ENCODE assay signal across 9 cellular contexts in genomic region chr2:216691210-216691741, GRCh38. TPM values are rescaled to one million over a fixed set of nuclear protein-coding genes. Genes with fewer than 3 reads are reported as not detected.
DNase-seq lines count a peak whose midpoint lies in the region; ATAC-seq, FAIRE-seq and TF ChIP-seq lines count a peak whose summit lies in the region.
"Had no signal": no experiment of that assay in that cellular context is flagged by ENCODE, and none has a peak within 500 bp of the region (broad histone marks: within the 10 kb centered on the region; RNA-seq: fewer than 3 reads in every experiment).

No MANE protein-coding gene starts in this region.

- H2AFZ ChIP-seq in HepG2 (ENCODE audit: low read length), result no peak overlapping the region

- peak; percentile 18 for ATAC-seq in CD4-positive, alpha-beta T cell (ENCODE audit: poor library complexity)
- ATAC-seq in HepG2, result no peak
- no peak for ATAC-seq in HG02884 (IDR thresholded peaks at IDR 0.05; ENCODE audit: unreplicated experiment)
- no peak for ATAC-seq in GM19467 (IDR thresholded peaks at IDR 0.05; ENCODE audit: unreplicated experiment)

- BruUV-seq in HepG2 (replicated peaks; lab: Mats Ljungman, UMichigan), result no TSS peak

- TF ChIP-seq EP300 in HepG2 (IDR thresholded peaks at IDR 0.05; ENCODE audit: low read depth in 2 of 2, low read length in 2 of 2) (no peak), HepG2 (CRISPR knock-in tag; IDR thresholded peaks at IDR 0.05; ENCODE audit: borderline replicate concordance) (no peak), stomach (IDR thresholded peaks at IDR 0.05) (no peak)

- TF ChIP-seq CTCF in CD4-positive, alpha-beta T cell (IDR thresholded peaks at IDR 0.05), result no peak
- no peak for TF ChIP-seq CTCF in HepG2 (CRISPR knock-in tag; IDR thresholded peaks at IDR 0.05)
- no peak for TF ChIP-seq CTCF in stomach (IDR thresholded peaks at IDR 0.05)

- WGBS in HUES64, result 9% methylated on average over 12 of the region's 12 CpGs
- 9% methylated on average over 12 of the region's 12 CpGs for WGBS in HepG2 (ENCODE audit: low lambda C conversion rate)
- 3 to 9% (median 7%) methylated on average over 12 of the region's 12 CpGs for WGBS in stomach, 5 donors

- no peak overlapping the region for H3K27ac Mint-ChIP-seq in CD4-positive, alpha-beta T cell

- no peak for TF ChIP-seq RAD21 in HepG2 (CRISPR knock-in tag; IDR thresholded peaks at IDR 0.05)

- FAIRE-seq in HepG2 (lab: Jason Lieb, UNC), result no peak

- intact Hi-C loops in CD4-positive, alpha-beta T cell (cut with DNase I, micrococcal nuclease), result no loop called here
- intact Hi-C loops in HepG2 (cut with micrococcal nuclease; ENCODE audit: unreplicated experiment) (loop anchor here (10.0 kb wide), 1 partner anchor 644 kb away; no protein-coding TSS in a partner anchor), stomach (cut with DNase I; ENCODE audit: low total_unique reads) (no loop called here)

- H3K9ac ChIP-seq in HUES64 (ENCODE audit: low read depth, low read length) (no peak overlapping the region), HepG2 (ENCODE audit: insufficient read depth, low read depth, low read length) (no peak overlapping the region)

- TF ChIP-seq POLR2A in HepG2 (IDR thresholded peaks at IDR 0.05; ENCODE audit: insufficient read depth in 1 of 2, low read depth in 2 of 2, low read length in 2 of 2) (no peak), stomach (IDR thresholded peaks at IDR 0.05) (peak in 1 of 4 donors; percentile 17)

- H3K36me3 ChIP-seq in HUES64 (ENCODE audit: insufficient read depth, low read length) (no peaks in the 10 kb centered on the region; the same call in 1 of the 2 replicates), HepG2 (replicated peaks in 1 of 2; ENCODE audit: control insufficient read depth in 1 of 2, insufficient read depth in 2 of 2, low read length in 2 of 2) (no peaks in the 10 kb centered on the region), stomach (peaks cover 5 to 40% (median 12%) of the 10 kb centered on the region in 4 donors)

- CTCF ChIA-PET in CD4-positive, alpha-beta T cell (lab: Charles Lee), result no interaction called here
- CTCF ChIA-PET in HepG2 (lab: Yijun Ruan, JAX; ENCODE audit: low intra/inter-chr PET ratio, low total read pairs), result no interaction called here

- no peaks in the 10 kb centered on the region for H3K9me3 Mint-ChIP-seq in CD4-positive, alpha-beta T cell
- H3K9me3 Mint-ChIP-seq: central memory CD8-positive, alpha-beta T cell had no signal

- no peak overlapping the region for H3K27ac ChIP-seq in CD4-positive, alpha-beta T cell (ENCODE audit: low read depth, low read length)
- H3K27ac ChIP-seq in HUES64 (ENCODE audit: low read depth, low read length) (no peak overlapping the region), HepG2 (ENCODE audit: extremely low read length, insufficient read depth, low read length) (no peak overlapping the region), stomach (peak overlapping the region; percentile 2 to 90 (median 83))

- no peaks in the 10 kb centered on the region for H3K9me3 ChIP-seq in CD4-positive, alpha-beta T cell (ENCODE audit: control insufficient read depth, low read length)
- H3K9me3 ChIP-seq in HUES64 (ENCODE audit: insufficient read depth, low read depth, low read length) (no peaks in the 10 kb centered on the region), HepG2 (ENCODE audit: low read length) (no peaks in the 10 kb centered on the region), stomach (no peaks in the 10 kb centered on the region)

- H3K79me2 ChIP-seq in HepG2 (ENCODE audit: insufficient read depth, low read length), result no peaks in the 10 kb centered on the region

- in situ Hi-C loops in HepG2 (cut with HindIII; ENCODE audit: extremely low pct_ligation_motif_present, low pct_unique_long_range_greater_than_20kb), result loop anchor here (5.0 kb wide), 2 partner anchors 456 to 1021 kb away; no protein-coding TSS in a partner anchor

- H3K4me1 Mint-ChIP-seq in CD4-positive, alpha-beta T cell (ENCODE audit: low read depth), result peaks cover 35% of the 10 kb centered on the region

- H3K36me3 Mint-ChIP-seq in CD4-positive, alpha-beta T cell (ENCODE audit: low read depth), result no peaks in the 10 kb centered on the region

- H3K4me3 Mint-ChIP-seq in CD4-positive, alpha-beta T cell, result peak overlapping the region; percentile 72

- peaks cover 75% of the 10 kb centered on the region for H3K27me3 Mint-ChIP-seq in CD4-positive, alpha-beta T cell

- no peak overlapping the region for H3K4me2 ChIP-seq in HepG2 (ENCODE audit: low read depth, low read length)

- POLR2A ChIA-PET in CD4-positive, alpha-beta T cell (lab: Charles Lee), result no interaction called here
- POLR2A ChIA-PET in HepG2 (lab: Yijun Ruan, JAX), result no interaction called here

- no peaks in the 10 kb centered on the region for H4K20me1 ChIP-seq in HepG2 (ENCODE audit: insufficient read depth, low read length)

- H3K27me3 ChIP-seq in CD4-positive, alpha-beta T cell (ENCODE audit: control insufficient read depth, insufficient read depth, low read length), result peaks cover 72% of the 10 kb centered on the region
- H3K27me3 ChIP-seq in HUES64 (ENCODE audit: insufficient read depth, low read length) (peaks cover 31% of the 10 kb centered on the region), HepG2 (ENCODE audit: control insufficient read depth in 1 of 2, insufficient read depth in 2 of 2, low read length in 2 of 2) (peaks cover 30 to 69% of the 10 kb centered on the region in 2 experiments), stomach (peaks cover 0 to 64% (median 38%) of the 10 kb centered on the region in 3 donors)

- H3K4me3 ChIP-seq in HUES64 (ENCODE audit: low read length) (peak overlapping the region; percentile 73), HepG2 (replicated peaks in 1 of 3; ENCODE audit: insufficient read depth in 1 of 3, low read depth in 2 of 3, low read length in 3 of 3) (no peak overlapping the region), stomach (peak overlapping the region; percentile 58 to 82 (median 67))

- H3K4me1 ChIP-seq in HUES64 (ENCODE audit: insufficient read depth, low read length), result peaks cover 35% of the 10 kb centered on the region
- no peaks in the 10 kb centered on the region for H3K4me1 ChIP-seq in HepG2 (ENCODE audit: insufficient read depth, low read length)
- H3K4me1 ChIP-seq in stomach, result peaks cover 51 to 100% (median 75%) of the 10 kb centered on the region in 4 donors

- peak in 2 of 10 experiments; percentile 28 to 34 for DNase-seq in CD4-positive, alpha-beta T cell
- peak; percentile 40 for DNase-seq in SHP77 treated with DMSO at 0.1 percent for 48 hours (lab: John Stamatoyannopoulos, UW)
- peak; percentile 78 for DNase-seq in ecto neural progenitor cell (ENCODE audit: low spot score)
- DNase-seq in HepG2 (ENCODE audit: low spot score), result no peak
- peak; percentile 75 for DNase-seq in stomach

RNA-seq across cellular contexts. Expression of gene IGFBP5, which starts 4.1 kb away (rescaled TPM):
- not detected for total RNA-seq in CD4-positive, alpha-beta T cell
- polyA plus RNA-seq in HUES64 (2013, experiment 1 of 2), result 21.8 TPM
- 60.0 TPM for polyA plus RNA-seq in HUES64 (2013, experiment 2 of 2)
- total RNA-seq in HepG2 (2016; rRNA removed; fragmentation: Illumina TruSeq; extraction: Trizol) (not detected in 2 replicates), stomach (100 to 1,000 TPM; 166 to 923 (median 548) TPM)
- not detected in 2 replicates for total RNA-seq in HepG2 (2016; cell fraction: cytosol; rRNA removed; fragmentation: Illumina TruSeq; extraction: Trizol; ENCODE audit: low read depth)
- 0.02 TPM in 1 of 2 replicates, not detected in the other for total RNA-seq in HepG2 (2016; cell fraction: insoluble cytoplasmic fraction; rRNA removed; fragmentation: Illumina TruSeq; extraction: Trizol)
- total RNA-seq in HepG2 (2016; cell fraction: membrane; rRNA removed; fragmentation: Illumina TruSeq; extraction: Trizol), result not detected in 2 replicates
- total RNA-seq in HepG2 (2016; cell fraction: nucleus; rRNA removed; fragmentation: Illumina TruSeq; extraction: Trizol), result not detected in 2 replicates
- polyA plus RNA-seq in HepG2 (2011; rRNA removed) (0.07 and 0.15 TPM in 2 replicates), stomach (100 to 1,000 TPM in 2 of 3 donors, 10 to 100 TPM in 1; 92.1 to 215 (median 128) TPM)
- 0.05 TPM in 2 replicates for polyA plus RNA-seq in HepG2 (2011; cell fraction: cytosol; rRNA removed)
- 0.03 and 0.14 TPM in 2 replicates for polyA plus RNA-seq in HepG2 (2011; cell fraction: nucleus; rRNA removed)
- polyA plus RNA-seq in HepG2 (2012), result 0.11 TPM in 1 of 2 replicates, not detected in the other
- polyA plus RNA-seq in HepG2 (2016; cell fraction: cytosol; fragmentation: Illumina TruSeq; extraction: Trizol; ENCODE audit: low read depth), result not detected in 2 replicates
- not detected in 2 replicates for polyA plus RNA-seq in HepG2 (2016; cell fraction: insoluble cytoplasmic fraction; fragmentation: Illumina TruSeq; extraction: Trizol; ENCODE audit: low read depth)
- polyA plus RNA-seq in HepG2 (2016; cell fraction: membrane; fragmentation: Illumina TruSeq; extraction: Trizol; ENCODE audit: low read depth), result not detected in 2 replicates
- polyA plus RNA-seq in HepG2 (2016; cell fraction: nucleus; fragmentation: Illumina TruSeq; extraction: Trizol; ENCODE audit: insufficient read depth, low read depth), result not detected in 2 replicates
- polyA minus RNA-seq in HepG2 (2011; rRNA and poly(A)+ RNA removed; ENCODE audit: low replicate concordance), result 0.02 TPM in 1 of 2 replicates, not detected in the other
- polyA minus RNA-seq in HepG2 (2011; cell fraction: cytosol; rRNA and poly(A)+ RNA removed), result not detected in 2 replicates
- under 0.01 TPM in 1 of 2 replicates, not detected in the other for polyA minus RNA-seq in HepG2 (2011; cell fraction: nucleus; rRNA and poly(A)+ RNA removed)

RNA-seq across cellular contexts. Expression of gene IGFBP2, which starts 58.1 kb away (rescaled TPM):
- not detected for total RNA-seq in CD4-positive, alpha-beta T cell
- polyA plus RNA-seq in HUES64 (2013, experiment 1 of 2), result 353 TPM
- polyA plus RNA-seq in HUES64 (2013, experiment 2 of 2), result 448 TPM
- total RNA-seq in HepG2 (2016; rRNA removed; fragmentation: Illumina TruSeq; extraction: Trizol), result 0.45 and 2.0 TPM in 2 replicates
- 0.79 and 0.81 TPM in 2 replicates for total RNA-seq in HepG2 (2016; cell fraction: cytosol; rRNA removed; fragmentation: Illumina TruSeq; extraction: Trizol; ENCODE audit: low read depth)
- total RNA-seq in HepG2 (2016; cell fraction: insoluble cytoplasmic fraction; rRNA removed; fragmentation: Illumina TruSeq; extraction: Trizol), result 0.83 and 1.8 TPM in 2 replicates
- total RNA-seq in HepG2 (2016; cell fraction: membrane; rRNA removed; fragmentation: Illumina TruSeq; extraction: Trizol), result 0.68 and 1.4 TPM in 2 replicates
- total RNA-seq in HepG2 (2016; cell fraction: nucleus; rRNA removed; fragmentation: Illumina TruSeq; extraction: Trizol), result 1.2 and 2.0 TPM in 2 replicates
- 5.8 and 11.4 TPM in 2 replicates for polyA plus RNA-seq in HepG2 (2011; rRNA removed)
- polyA plus RNA-seq in HepG2 (2011; cell fraction: cytosol; rRNA removed), result 8.5 and 9.3 TPM in 2 replicates
- polyA plus RNA-seq in HepG2 (2011; cell fraction: nucleus; rRNA removed), result 3.3 and 6.4 TPM in 2 replicates
- 18.9 and 24.8 TPM in 2 replicates for polyA plus RNA-seq in HepG2 (2012)
- 0.59 and 1.1 TPM in 2 replicates for polyA plus RNA-seq in HepG2 (2016; cell fraction: cytosol; fragmentation: Illumina TruSeq; extraction: Trizol; ENCODE audit: low read depth)
- 0.91 and 1.3 TPM in 2 replicates for polyA plus RNA-seq in HepG2 (2016; cell fraction: insoluble cytoplasmic fraction; fragmentation: Illumina TruSeq; extraction: Trizol; ENCODE audit: low read depth)
- 1.1 and 1.2 TPM in 2 replicates for polyA plus RNA-seq in HepG2 (2016; cell fraction: membrane; fragmentation: Illumina TruSeq; extraction: Trizol; ENCODE audit: low read depth)
- polyA plus RNA-seq in HepG2 (2016; cell fraction: nucleus; fragmentation: Illumina TruSeq; extraction: Trizol; ENCODE audit: insufficient read depth, low read depth), result 3.8 and 3.9 TPM in 2 replicates
- 0.19 and 1.9 TPM in 2 replicates for polyA minus RNA-seq in HepG2 (2011; rRNA and poly(A)+ RNA removed; ENCODE audit: low replicate concordance)
- polyA minus RNA-seq in HepG2 (2011; cell fraction: cytosol; rRNA and poly(A)+ RNA removed), result 1.7 and 3.2 TPM in 2 replicates
- polyA minus RNA-seq in HepG2 (2011; cell fraction: nucleus; rRNA and poly(A)+ RNA removed), result 0.52 and 0.99 TPM in 2 replicates
- 100 to 1,000 TPM; 180 to 636 (median 529) TPM for total RNA-seq in stomach
- polyA plus RNA-seq in stomach, result 100 to 1,000 TPM; 106 to 285 (median 238) TPM

Comparison
In these comparisons a context has a peak if more than half of its experiments do, and no peak if none do; other contexts are left out.
1. H3K27ac ChIP-seq: peak in stomach (5 of 5); none in CD4-positive, alpha-beta T cell (single experiment), HUES64 (single experiment) and HepG2 (single experiment).
2. H3K4me3 ChIP-seq: peak in HUES64 (single experiment) and stomach (4 of 4); none in HepG2 (0 of 3).
3. RNA of gene IGFBP5, which starts 4.1 kb away (total RNA-seq): 166 to 923 TPM in stomach; not detected in CD4-positive, alpha-beta T cell and 0.02 TPM in HepG2; every median in the first group is over 100 times any median in the second.
4. RNA of gene IGFBP2, which starts 58.1 kb away (total RNA-seq): 180 to 636 TPM in stomach; 0.45 to 2.0 TPM in HepG2 and not detected in CD4-positive, alpha-beta T cell; every median in the first group is over 10 times any median in the second.